In genomic region chr1:221910222-221910621, GRCh38 we compare ENCODE assay signal across 16 cellular contexts.
"Had no signal": no experiment of that assay in that cellular context is flagged by ENCODE, and none has a peak within 500 bp of the region (broad histone marks: within the 10 kb centered on the region; RNA-seq: fewer than 3 reads in every experiment).

No MANE protein-coding gene starts in this region.

- H3K4me1 ChIP-seq: gastroesophageal sphincter, neural progenitor cell, parathyroid adenoma, stomach had no signal

- H3K27me3 ChIP-seq: brain microvascular endothelial cell, gastroesophageal sphincter, neural progenitor cell, stomach had no signal

- H3K79me2 ChIP-seq: parathyroid adenoma had no signal

- H3K9me3 ChIP-seq: gastroesophageal sphincter, stomach, thoracic aorta had no signal

- H3K4me3 ChIP-seq: gastroesophageal sphincter, neural progenitor cell, stomach, thoracic aorta had no signal

- H2AFZ ChIP-seq: neural progenitor cell, parathyroid adenoma had no signal

- H3K36me3 ChIP-seq: brain microvascular endothelial cell, gastroesophageal sphincter, neural progenitor cell, stomach, thoracic aorta had no signal

- ATAC-seq: activated CD4-positive, CD25-positive, alpha-beta regulatory T cell treated with anti-CD3 and anti-CD28 coated beads, Interleukin-2, amount 50 U/mL, for 24 hours; activated naive CD4-positive, alpha-beta T cell treated with anti-CD3 and anti-CD28 coated beads, Interleukin-2, amount 50 U/mL, for 72 hours; gastroesophageal sphincter had no signal

- DNase-seq: activated CD4-positive, alpha-beta T cell treated with anti-CD3 and anti-CD28 coated beads, Interleukin-2, amount 50 U/mL, for 4 hours; activated effector memory CD4-positive, alpha-beta T cell treated with anti-CD3 and anti-CD28 coated beads, Interleukin-2, amount 50 U/mL, for 16 hours; activated T-cell treated with anti-CD3 and anti-CD28 coated beads, Interleukin-2, amount 50 U/mL, for 24 hours; amygdala; brain microvascular endothelial cell; effector memory CD4-positive, alpha-beta T cell; kidney; stimulated activated CD4-positive, alpha-beta T cell treated with anti-CD3 and anti-CD28 coated beads, Interleukin-15, amount 100 ng/mL, for 24 hours; stomach had no signal

- H3K27ac ChIP-seq: brain microvascular endothelial cell, epithelial cell of prostate, gastroesophageal sphincter, neural progenitor cell, parathyroid adenoma, stomach, thoracic aorta had no signal

- H3K4me2 ChIP-seq: neural progenitor cell had no signal

- H3K9ac ChIP-seq: neural progenitor cell, parathyroid adenoma had no signal
